14 cellular contexts compared by ENCODE assay signal in the genomic region with DNA sequence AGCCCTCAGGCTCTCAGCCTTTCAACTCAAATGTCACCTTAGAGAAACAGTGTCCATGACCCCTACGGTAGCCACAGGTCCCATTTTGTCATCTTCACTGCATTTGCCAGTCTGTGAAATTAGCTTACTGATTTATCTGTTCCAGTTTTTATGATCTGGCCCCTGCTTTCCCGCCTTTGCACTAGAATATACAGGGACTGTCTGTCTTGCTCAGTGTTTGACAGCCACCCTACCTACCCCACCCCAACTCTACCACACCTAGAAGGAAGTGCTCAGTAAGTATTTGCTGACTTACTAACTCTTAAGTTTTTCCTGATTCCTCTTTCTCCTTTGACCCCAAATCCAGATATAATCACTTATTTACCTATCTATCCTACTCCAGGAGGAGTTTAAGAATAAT. TPM values are rescaled to one million over a fixed set of nuclear protein-coding genes. Genes with fewer than 3 reads are reported as not detected.
DNase-seq lines count a peak whose midpoint lies in the region; FAIRE-seq and TF ChIP-seq lines count a peak whose summit lies in the region.
"Had no signal": no experiment of that assay in that cellular context is flagged by ENCODE, and none has a peak within 500 bp of the region (broad histone marks: within the 10 kb centered on the region; RNA-seq: fewer than 3 reads in every experiment).

No MANE protein-coding gene starts in this region.

- FAIRE-seq in frontal cortex (lab: Jason Lieb, UNC): no peak
- FAIRE-seq: D721Med had no signal

- H3K9me3 ChIP-seq in HUES48 (ENCODE audit: control insufficient read depth, insufficient read depth, low read length) (no peaks in the 10 kb centered on the region), duodenal mucosa (ENCODE audit: control insufficient read depth in 1 of 2, low read length in 2 of 2) (no peaks in the 10 kb centered on the region), muscle layer of colon (ENCODE audit: low read length) (no peaks in the 10 kb centered on the region), transverse colon (no peaks in the 10 kb centered on the region)

- no peak overlapping the region for H3K4me3 ChIP-seq in HUES48 (ENCODE audit: low read depth, low read length)
- no peak overlapping the region for H3K4me3 ChIP-seq in duodenal mucosa (ENCODE audit: low read depth in 1 of 2, low read length in 2 of 2)
- peak overlapping the region in 1 of 2 donors; percentile 2 for H3K4me3 ChIP-seq in muscle layer of colon (ENCODE audit: low read depth in 1 of 2, low read length in 2 of 2)
- H3K4me3 ChIP-seq in transverse colon: no peak overlapping the region
- H3K4me3 ChIP-seq: lung had no signal

- no peak for TF ChIP-seq EP300 in transverse colon (IDR thresholded peaks at IDR 0.05; ENCODE audit: low read depth)

- no peak for TF ChIP-seq CTCF in transverse colon (IDR thresholded peaks at IDR 0.05)

- DNase-seq in transverse colon (peak; percentile 25), frontal cortex (ENCODE audit: low spot score in 2 of 2) (no peak), dedifferentiated amniotic fluid mesenchymal stem cell (ENCODE audit: extremely low spot score) (no peak)
- no peak for DNase-seq in activated CD4-positive, alpha-beta T cell treated with anti-CD3 and anti-CD28 coated beads, Interleukin-2, amount 50 U/mL, for 1 hour
- DNase-seq: activated T-cell treated with anti-CD3 and anti-CD28 coated beads, Interleukin-2, amount 50 U/mL, for 24 hours; head of caudate nucleus; stimulated activated CD4-positive, alpha-beta T cell treated with anti-CD3 and anti-CD28 coated beads, Interleukin-4, amount 100 ng/mL, for 1 hour; stimulated activated naive CD4-positive, alpha-beta T cell; SW 1271 had no signal

- H3K9ac ChIP-seq in HUES48 (ENCODE audit: low read depth, low read length) (no peak overlapping the region), duodenal mucosa (ENCODE audit: low read depth in 1 of 2, low read length in 2 of 2) (no peak overlapping the region), muscle layer of colon (ENCODE audit: low read length) (no peak overlapping the region)

- in situ Hi-C loops in transverse colon (cut with MboI; ENCODE audit: low pct_ligation_motif_present in 1 of 4, low pct_unique_long_range_greater_than_20kb in 1 of 4, low sequenced_read_pairs in 3 of 4): no loop called here

- H3K27me3 ChIP-seq in HUES48 (ENCODE audit: control insufficient read depth, insufficient read depth, low read length): no peaks in the 10 kb centered on the region
- H3K27me3 ChIP-seq in duodenal mucosa (ENCODE audit: control insufficient read depth in 1 of 2, insufficient read depth in 2 of 2, low read length in 2 of 2): no peaks in the 10 kb centered on the region
- no peaks in the 10 kb centered on the region for H3K27me3 ChIP-seq in muscle layer of colon (ENCODE audit: control insufficient read depth in 1 of 2, insufficient read depth in 2 of 2, low read length in 2 of 2)
- no peaks in the 10 kb centered on the region for H3K27me3 ChIP-seq in transverse colon

- intact Hi-C loops in transverse colon (cut with DNase I; ENCODE audit: low total_unique reads): no loop called here

- WGBS in transverse colon (ENCODE audit: low coverage in 1 of 2), 2 donors: 50 to 55% methylated on average over 1 to 2 of the region's 2 CpGs

- H3K27ac ChIP-seq in HUES48 (ENCODE audit: low read depth, low read length) (peak overlapping the region; percentile 94), duodenal mucosa (ENCODE audit: low read depth, low read length) (peak overlapping the region; percentile 24), muscle layer of colon (ENCODE audit: low read depth, low read length) (peak overlapping the region; percentile 62), transverse colon (peak overlapping the region; percentile 80 to 89 (median 82))

- no peak for TF ChIP-seq POLR2A in transverse colon (IDR thresholded peaks at IDR 0.05)

- H3K36me3 ChIP-seq in HUES48 (ENCODE audit: control insufficient read depth, insufficient read depth, low read length): no peaks in the 10 kb centered on the region
- no peaks in the 10 kb centered on the region for H3K36me3 ChIP-seq in duodenal mucosa (ENCODE audit: control insufficient read depth in 1 of 2, insufficient read depth in 2 of 2, low read length in 2 of 2)
- no peaks in the 10 kb centered on the region for H3K36me3 ChIP-seq in muscle layer of colon (ENCODE audit: insufficient read depth, low read length)
- no peaks in the 10 kb centered on the region for H3K36me3 ChIP-seq in transverse colon

- peaks cover 47% of the 10 kb centered on the region for H3K4me1 ChIP-seq in HUES48 (ENCODE audit: control insufficient read depth, insufficient read depth, low read length)
- H3K4me1 ChIP-seq in duodenal mucosa (ENCODE audit: control insufficient read depth in 1 of 2, insufficient read depth in 2 of 2, low read length in 2 of 2): peaks cover 64 to 68% of the 10 kb centered on the region in 2 donors
- peaks cover 53% of the 10 kb centered on the region for H3K4me1 ChIP-seq in muscle layer of colon (ENCODE audit: insufficient read depth, low read length)
- peaks cover 38 to 65% (median 49%) of the 10 kb centered on the region in 4 donors for H3K4me1 ChIP-seq in transverse colon

RNA-seq across cellular contexts. Expression of a gene that starts 49.5 kb away (rescaled TPM):
- total RNA-seq in transverse colon: 10 to 100 TPM; 16.4 to 37.0 (median 19.9) TPM
- 0.82 TPM for total RNA-seq in frontal cortex

Comparison
In these comparisons a context has a peak if more than half of its experiments do, and no peak if none do; other contexts are left out.
1. H3K27ac ChIP-seq: peak in every context shown above with its lines; median percentile 94 in HUES48; 82 in transverse colon; 62 in muscle layer of colon; 24 in duodenal mucosa.